In genomic region chr2:84126084-84126483, GRCh38 we compare ENCODE assay signal across 32 cellular contexts.
"Had no signal": no experiment of that assay in that cellular context is flagged by ENCODE, and none has a peak within 500 bp of the region (broad histone marks: within the 10 kb centered on the region; RNA-seq: fewer than 3 reads in every experiment).

No MANE protein-coding gene starts in this region.

- H3K27ac Mint-ChIP-seq: naive B cell; naive thymus-derived CD8-positive, alpha-beta T cell; natural killer cell treated with Interleukin-12 subunit alpha and Interleukin-12 subunit beta and Interleukin-15 and Interleukin-18, amount 100 ng/mL, for 72 hours; nephron progenitor cell; progenitor cell of endocrine pancreas; stimulated activated naive CD8-positive, alpha-beta T cell treated with anti-CD3 and anti-CD28 coated beads, Interleukin-15, amount 100 ng/mL, for 72 hours; type B pancreatic cell had no signal

- H3K9me3 ChIP-seq: neutrophil, ovary, psoas muscle, sigmoid colon, suprapubic skin, testis, tibial artery, transverse colon, upper lobe of right lung, uterus had no signal

- ATAC-seq: naive thymus-derived CD8-positive, alpha-beta T cell; natural killer cell treated with Interleukin-12 subunit alpha and Interleukin-12 subunit beta and Interleukin-15 and Interleukin-18, amount 100 ng/mL, for 72 hours; psoas muscle; right cardiac atrium; stimulated activated naive CD8-positive, alpha-beta T cell treated with anti-CD3 and anti-CD28 coated beads, Interleukin-15, amount 100 ng/mL, for 72 hours; stimulated activated naive CD8-positive, alpha-beta T cell treated with anti-CD3 and anti-CD28 coated beads, Interleukin-15, Interleukin-2, amounts not matched to agents 100 U/mL and 50 U/mL, for 24 hours; upper lobe of right lung had no signal

- H2AFZ ChIP-seq: parathyroid adenoma had no signal

- H3K36me3 Mint-ChIP-seq: naive B cell; naive thymus-derived CD8-positive, alpha-beta T cell; natural killer cell treated with Interleukin-12 subunit alpha and Interleukin-12 subunit beta and Interleukin-15 and Interleukin-18, amount 100 ng/mL, for 72 hours; type B pancreatic cell had no signal

- H3K79me2 ChIP-seq: parathyroid adenoma had no signal

- H3K27ac ChIP-seq: neutrophil, ovary, parathyroid adenoma, psoas muscle, sigmoid colon, spleen, suprapubic skin, testis, tibial artery, transverse colon, upper lobe of right lung, uterus had no signal

- H3K4me3 ChIP-seq: ovary, psoas muscle, sigmoid colon, spleen, suprapubic skin, testis, tibial artery, transverse colon, upper lobe of right lung, uterus had no signal

- H3K27me3 Mint-ChIP-seq: naive B cell; progenitor cell of endocrine pancreas; stimulated activated naive CD8-positive, alpha-beta T cell treated with anti-CD3 and anti-CD28 coated beads, Interleukin-15, amount 100 ng/mL, for 72 hours; type B pancreatic cell had no signal

- H3K9me3 Mint-ChIP-seq: naive thymus-derived CD8-positive, alpha-beta T cell; natural killer cell treated with Interleukin-12 subunit alpha and Interleukin-12 subunit beta and Interleukin-15 and Interleukin-18, amount 100 ng/mL, for 72 hours; nephron progenitor cell; stimulated activated naive CD8-positive, alpha-beta T cell treated with anti-CD3 and anti-CD28 coated beads, Interleukin-15, amount 100 ng/mL, for 72 hours; type B pancreatic cell had no signal

- H3K4me3 Mint-ChIP-seq: naive B cell; naive thymus-derived CD8-positive, alpha-beta T cell; natural killer cell treated with Interleukin-12 subunit alpha and Interleukin-12 subunit beta and Interleukin-15 and Interleukin-18, amount 100 ng/mL, for 72 hours; nephron progenitor cell; neural crest cell; stimulated activated naive CD8-positive, alpha-beta T cell treated with anti-CD3 and anti-CD28 coated beads, Interleukin-15, amount 100 ng/mL, for 72 hours; type B pancreatic cell had no signal

- H3K4me1 ChIP-seq: parathyroid adenoma, psoas muscle, sigmoid colon, spleen, suprapubic skin, testis, tibial artery, transverse colon, upper lobe of right lung, uterus had no signal

- DNase-seq: naive B cell; naive thymus-derived CD8-positive, alpha-beta T cell; nephron progenitor cell; nucleus accumbens; ovary; posterior cingulate gyrus; psoas muscle; right cardiac atrium; sigmoid colon; small intestine; spleen; stimulated activated CD4-positive, alpha-beta T cell treated with anti-CD3 and anti-CD28 coated beads, Interleukin-12 subunit alpha, Interleukin-12 subunit beta, amount 100 ng/mL, for 4 hours; stimulated activated CD4-positive, alpha-beta T cell treated with anti-CD3 and anti-CD28 coated beads, Interleukin-1b, Interleukin-23, amount 100 ng/mL, for 48 hours; stimulated activated CD4-positive, alpha-beta T cell treated with anti-CD3 and anti-CD28 coated beads, Interleukin-4, amount 100 ng/mL, for 1 hour; stimulated activated CD4-positive, alpha-beta T cell treated with anti-CD3 and anti-CD28 coated beads, Interleukin-4, amount 100 ng/mL, for 4 hours; stimulated activated CD8-positive, alpha-beta memory T cell treated with anti-CD3 and anti-CD28 coated beads, Interleukin-4, amount 100 ng/mL, for 48 hours; stimulated activated naive CD4-positive, alpha-beta T cell; stimulated activated naive CD8-positive, alpha-beta T cell treated with anti-CD3 and anti-CD28 coated beads, Interleukin-15, amount 100 ng/mL, for 72 hours; stimulated activated naive CD8-positive, alpha-beta T cell treated with anti-CD3 and anti-CD28 coated beads, Interleukin-15, Interleukin-2, amounts not matched to agents 100 U/mL and 50 U/mL, for 24 hours; substantia nigra; tibial artery; transverse colon; upper lobe of right lung; uterus had no signal

- H3K36me3 ChIP-seq: neutrophil, ovary, sigmoid colon, spleen, suprapubic skin, tibial artery, transverse colon, upper lobe of right lung, uterus had no signal

- H3K4me1 Mint-ChIP-seq: naive B cell; naive thymus-derived CD8-positive, alpha-beta T cell; nephron progenitor cell; neural crest cell; stimulated activated naive CD8-positive, alpha-beta T cell treated with anti-CD3 and anti-CD28 coated beads, Interleukin-15, amount 100 ng/mL, for 72 hours had no signal

- H3K27me3 ChIP-seq: neutrophil, ovary, sigmoid colon, spleen, suprapubic skin, testis, tibial artery, transverse colon, upper lobe of right lung, uterus had no signal

- H3K9ac ChIP-seq: parathyroid adenoma had no signal
